31 cellular contexts compared by ENCODE assay signal in genomic region chr5:117242028-117242427, GRCh38.
DNase-seq lines count a peak whose midpoint lies in the region; ATAC-seq and TF ChIP-seq lines count a peak whose summit lies in the region.
"Had no signal": no experiment of that assay in that cellular context is flagged by ENCODE, and none has a peak within 500 bp of the region (broad histone marks: within the 10 kb centered on the region; RNA-seq: fewer than 3 reads in every experiment).

No MANE protein-coding gene starts in this region.

- no peaks in the 10 kb centered on the region for H3K9me3 ChIP-seq in smooth muscle cell (replicated peaks; ENCODE audit: low read depth)
- H3K9me3 ChIP-seq: mucosa of descending colon, Peyer's patch, sigmoid colon, suprapubic skin, upper lobe of right lung had no signal

- no peaks in the 10 kb centered on the region for H3K27me3 ChIP-seq in smooth muscle cell (ENCODE audit: low read depth)
- H3K27me3 ChIP-seq: BLaER1 treated with 17β-estradiol and CSF1 and Interleukin-3, amounts not matched to agents 10 nM and 100 nM; Peyer's patch; sigmoid colon; suprapubic skin; upper lobe of right lung had no signal

- H3K79me2 ChIP-seq in smooth muscle cell (ENCODE audit: low read depth), result no peaks in the 10 kb centered on the region

- no peak overlapping the region for H3K27ac ChIP-seq in smooth muscle cell (ENCODE audit: low read depth)
- H3K27ac ChIP-seq: BLaER1 treated with 17β-estradiol and CSF1 and Interleukin-3, amounts not matched to agents 10 nM and 100 nM; Peyer's patch; sigmoid colon; suprapubic skin; upper lobe of right lung had no signal

- no peaks in the 10 kb centered on the region for H4K20me1 ChIP-seq in smooth muscle cell (ENCODE audit: low read depth)
- H4K20me1 ChIP-seq: BLaER1 treated with 17β-estradiol and CSF1 and Interleukin-3, amounts not matched to agents 10 nM and 100 nM had no signal

- WGBS in smooth muscle cell (ENCODE audit: low lambda C conversion rate), result 50% methylated on average over 2 of the region's 2 CpGs

- no peaks in the 10 kb centered on the region for H3K36me3 ChIP-seq in smooth muscle cell (ENCODE audit: low read depth)
- H3K36me3 ChIP-seq: BLaER1 treated with 17β-estradiol and CSF1 and Interleukin-3, amounts not matched to agents 10 nM and 100 nM; Peyer's patch; sigmoid colon; suprapubic skin; upper lobe of right lung had no signal

- no peak for TF ChIP-seq CTCF in smooth muscle cell (IDR thresholded peaks at IDR 0.05; ENCODE audit: borderline replicate concordance, insufficient read depth, poor library complexity, severe bottlenecking)

- ATAC-seq in GM18907 (IDR thresholded peaks at IDR 0.05; ENCODE audit: unreplicated experiment) (peak; percentile 61), HG02642 (IDR thresholded peaks at IDR 0.05; ENCODE audit: poor library complexity, unreplicated experiment) (peak; percentile 69), HG03439 (IDR thresholded peaks at IDR 0.05; ENCODE audit: unreplicated experiment) (peak; percentile 43), HG03108 (IDR thresholded peaks at IDR 0.05; ENCODE audit: unreplicated experiment) (no peak), HG03457 (IDR thresholded peaks at IDR 0.05; ENCODE audit: unreplicated experiment) (no peak)
- ATAC-seq: mucosa of descending colon; natural killer cell; stimulated activated effector memory CD8-positive, alpha-beta T cell treated with anti-CD3 and anti-CD28 coated beads, Interleukin-12 subunit alpha, Interleukin-12 subunit beta, amount 100 ng/mL, for 72 hours; upper lobe of right lung had no signal

- H3K4me3 ChIP-seq in smooth muscle cell, result no peak overlapping the region
- H3K4me3 ChIP-seq: BLaER1 treated with 17β-estradiol and CSF1 and Interleukin-3, amounts not matched to agents 10 nM and 100 nM; mucosa of descending colon; Peyer's patch; sigmoid colon; suprapubic skin; upper lobe of right lung had no signal

- no peaks in the 10 kb centered on the region for H3F3A ChIP-seq in smooth muscle cell (ENCODE audit: low read depth)

- no peak overlapping the region for H3K4me2 ChIP-seq in smooth muscle cell
- H3K4me2 ChIP-seq: BLaER1 treated with 17β-estradiol and CSF1 and Interleukin-3, amounts not matched to agents 10 nM and 100 nM had no signal

- H3K9ac ChIP-seq in smooth muscle cell (ENCODE audit: low read depth), result no peak overlapping the region
- H3K9ac ChIP-seq: BLaER1 treated with 17β-estradiol and CSF1 and Interleukin-3, amounts not matched to agents 10 nM and 100 nM had no signal

- H3K4me1 ChIP-seq in smooth muscle cell (ENCODE audit: low read depth), result no peaks in the 10 kb centered on the region
- H3K4me1 ChIP-seq: BLaER1 treated with 17β-estradiol and CSF1 and Interleukin-3, amounts not matched to agents 10 nM and 100 nM; Peyer's patch; suprapubic skin; upper lobe of right lung had no signal

- no peak overlapping the region for H2AFZ ChIP-seq in smooth muscle cell (ENCODE audit: low read depth)

- DNase-seq in smooth muscle cell (lab: John Stamatoyannopoulos, UW; ENCODE audit: unreplicated experiment), result no peak
- DNase-seq in NCI-H128 (lab: John Stamatoyannopoulos, UW; ENCODE audit: unreplicated experiment), result no peak
- DNase-seq: activated CD4-positive, alpha-beta memory T cell treated with anti-CD3 and anti-CD28 coated beads for 36 hours; activated CD4-positive, CD25-positive, alpha-beta regulatory T cell treated with anti-CD3 and anti-CD28 coated beads, Interleukin-2, amount 50 U/mL, for 72 hours; activated CD8-positive, alpha-beta memory T cell treated with anti-CD3 and anti-CD28 coated beads, Interleukin-2, amount 50 U/mL, for 4 hours; activated naive CD4-positive, alpha-beta T cell treated with anti-CD3 and anti-CD28 coated beads for 36 hours; central memory CD4-positive, alpha-beta T cell; erythroblast; Kasumi-1; mammary epithelial cell; natural killer cell; NCI-H1436; NCI-H2081; NCI-H2227 treated with DMSO at 0.1 percent for 48 hours; NCI-H69; occipital lobe; Peyer's patch; SHP77; sigmoid colon; stimulated activated CD4-positive, alpha-beta T cell treated with anti-CD3 and anti-CD28 coated beads, Interleukin-4, amount 100 ng/mL, for 4 hours; T-helper 2 cell; upper lobe of right lung had no signal

Comparison
In these comparisons a context has a peak if more than half of its experiments do, and no peak if none do; other contexts are left out.
1. ATAC-seq: peak in GM18907 (single experiment), HG02642 (single experiment) and HG03439 (single experiment); none in HG03108 (single experiment) and HG03457 (single experiment).